Comparison of ENCODE assay signal across 8 cellular contexts in the genomic region with DNA sequence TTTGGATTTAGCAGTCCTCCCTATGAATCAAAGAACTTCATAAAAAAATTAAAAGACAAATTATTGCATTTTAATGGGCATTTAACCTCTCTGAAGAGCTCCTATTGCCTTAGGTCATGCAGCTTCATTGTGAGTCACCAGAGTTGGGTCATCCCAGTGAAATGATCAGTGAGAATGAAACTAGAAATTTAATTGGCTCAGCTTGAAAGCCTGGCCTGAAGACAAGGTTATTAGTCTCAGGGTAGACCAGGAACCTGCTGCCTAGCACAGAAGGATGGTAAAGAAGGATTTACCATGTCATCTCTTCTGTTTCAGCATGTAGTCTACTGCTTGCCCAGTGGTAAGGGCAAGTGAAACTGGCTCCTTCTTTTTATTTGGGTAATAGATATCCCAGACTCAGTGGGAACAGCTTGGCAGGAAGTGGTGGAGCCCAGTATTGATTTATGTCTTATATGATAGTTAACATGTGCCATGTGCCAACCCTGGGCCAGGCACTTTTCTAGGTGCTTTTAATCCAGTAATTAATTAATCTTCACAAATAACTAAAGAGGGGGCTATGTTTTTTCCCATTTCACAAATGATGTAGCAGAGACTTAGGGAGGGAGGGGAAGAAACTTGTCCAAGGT. TPM values are rescaled to one million over a fixed set of nuclear protein-coding genes. Genes with fewer than 3 reads are reported as not detected.
A peak's percentile ranks its signal among the peaks of the same experiment; 100 is the strongest.
DNase-seq lines count a peak whose midpoint lies in the region; ATAC-seq and FAIRE-seq lines count a peak whose summit lies in the region.
"Had no signal": no experiment of that assay in that cellular context is flagged by ENCODE, and none has a peak within 500 bp of the region (broad histone marks: within the 10 kb centered on the region; RNA-seq: fewer than 3 reads in every experiment).

No MANE protein-coding gene starts in this region.

- H3K4me3 ChIP-seq in naive thymus-derived CD4-positive, alpha-beta T cell (ENCODE audit: low read length) = no peak overlapping the region

- no peak overlapping the region for H3K27ac ChIP-seq in naive thymus-derived CD4-positive, alpha-beta T cell (ENCODE audit: low read depth, low read length)

- intact Hi-C loops in naive thymus-derived CD4-positive, alpha-beta T cell (cut with micrococcal nuclease) = no loop called here

- ATAC-seq in GM18511 (IDR thresholded peaks at IDR 0.05; ENCODE audit: unreplicated experiment) (peak; percentile 81), HG03432 (IDR thresholded peaks at IDR 0.05; ENCODE audit: unreplicated experiment) (peak; percentile 69), HG02763 (IDR thresholded peaks at IDR 0.05; ENCODE audit: unreplicated experiment) (no peak), HG03439 (IDR thresholded peaks at IDR 0.05; ENCODE audit: unreplicated experiment) (no peak)
- peak; percentile 36 for ATAC-seq in activated CD8-positive, alpha-beta T cell treated with anti-CD3 and anti-CD28 coated beads, Interleukin-2, amount 10 ng/mL, durations not matched to agents 7 days and 5 days
- peak; percentile 60 for ATAC-seq in naive thymus-derived CD4-positive, alpha-beta T cell

- no peaks in the 10 kb centered on the region for H3K36me3 ChIP-seq in naive thymus-derived CD4-positive, alpha-beta T cell (ENCODE audit: control insufficient read depth in 2 of 3, insufficient read depth in 3 of 3, low read length in 3 of 3)

- H3K4me1 Mint-ChIP-seq in activated CD8-positive, alpha-beta T cell treated with anti-CD3 and anti-CD28 coated beads, Interleukin-2, amount 10 ng/mL, durations not matched to agents 7 days and 5 days (ENCODE audit: low read depth) = peaks cover 8% of the 10 kb centered on the region
- peaks cover 0 to 5% (median 0%) of the 10 kb centered on the region in 7 donors for H3K4me1 Mint-ChIP-seq in naive thymus-derived CD4-positive, alpha-beta T cell

- no peak overlapping the region for H3K4me3 Mint-ChIP-seq in activated CD8-positive, alpha-beta T cell treated with anti-CD3 and anti-CD28 coated beads, Interleukin-2, amount 10 ng/mL, durations not matched to agents 7 days and 5 days
- no peak overlapping the region for H3K4me3 Mint-ChIP-seq in naive thymus-derived CD4-positive, alpha-beta T cell
- H3K4me3 Mint-ChIP-seq: activated naive CD4-positive, alpha-beta T cell treated with anti-CD3 and anti-CD28 coated beads, Interleukin-2, amount 50 U/mL, for 24 hours had no signal

- FAIRE-seq in frontal cortex (lab: Jason Lieb, UNC) = no peak

- H3K4me1 ChIP-seq in naive thymus-derived CD4-positive, alpha-beta T cell (ENCODE audit: control insufficient read depth in 2 of 2, insufficient read depth in 2 of 2, low read length in 2 of 2) = no peaks in the 10 kb centered on the region

- no peaks in the 10 kb centered on the region for H3K9me3 Mint-ChIP-seq in activated CD8-positive, alpha-beta T cell treated with anti-CD3 and anti-CD28 coated beads, Interleukin-2, amount 10 ng/mL, durations not matched to agents 7 days and 5 days (ENCODE audit: insufficient read depth)
- H3K9me3 Mint-ChIP-seq in naive thymus-derived CD4-positive, alpha-beta T cell = no peaks in the 10 kb centered on the region
- H3K9me3 Mint-ChIP-seq: activated naive CD4-positive, alpha-beta T cell treated with anti-CD3 and anti-CD28 coated beads, Interleukin-2, amount 50 U/mL, for 24 hours had no signal

- no peak overlapping the region for H3K27ac Mint-ChIP-seq in activated CD8-positive, alpha-beta T cell treated with anti-CD3 and anti-CD28 coated beads, Interleukin-2, amount 10 ng/mL, durations not matched to agents 7 days and 5 days
- no peak overlapping the region for H3K27ac Mint-ChIP-seq in naive thymus-derived CD4-positive, alpha-beta T cell
- H3K27ac Mint-ChIP-seq: activated naive CD4-positive, alpha-beta T cell treated with anti-CD3 and anti-CD28 coated beads, Interleukin-2, amount 50 U/mL, for 24 hours had no signal

- no peaks in the 10 kb centered on the region for H3K36me3 Mint-ChIP-seq in activated CD8-positive, alpha-beta T cell treated with anti-CD3 and anti-CD28 coated beads, Interleukin-2, amount 10 ng/mL, durations not matched to agents 7 days and 5 days (ENCODE audit: low read depth)
- peaks cover 0 to 3% (median 0%) of the 10 kb centered on the region in 5 donors for H3K36me3 Mint-ChIP-seq in naive thymus-derived CD4-positive, alpha-beta T cell
- H3K36me3 Mint-ChIP-seq: activated naive CD4-positive, alpha-beta T cell treated with anti-CD3 and anti-CD28 coated beads, Interleukin-2, amount 50 U/mL, for 24 hours had no signal

- peaks cover 16% of the 10 kb centered on the region for H3K27me3 Mint-ChIP-seq in activated CD8-positive, alpha-beta T cell treated with anti-CD3 and anti-CD28 coated beads, Interleukin-2, amount 10 ng/mL, durations not matched to agents 7 days and 5 days (ENCODE audit: low read depth)
- peaks cover 0 to 23% (median 12%) of the 10 kb centered on the region in 5 donors for H3K27me3 Mint-ChIP-seq in naive thymus-derived CD4-positive, alpha-beta T cell

- CTCF ChIA-PET in activated CD8-positive, alpha-beta T cell treated with anti-CD3 and anti-CD28 coated beads, Interleukin-2, amount 10 ng/mL, durations not matched to agents 7 days and 5 days (lab: Charles Lee) = interaction anchor here (0.9 kb wide), 1 partner anchor 18 kb away, joined by 3 read pairs; no protein-coding TSS in a partner anchor
- CTCF ChIA-PET in naive thymus-derived CD4-positive, alpha-beta T cell (lab: Charles Lee) = interaction anchor here (1.2 kb wide), 1 partner anchor 18 kb away, joined by 3 read pairs; no protein-coding TSS in a partner anchor

- POLR2A ChIA-PET in activated CD8-positive, alpha-beta T cell treated with anti-CD3 and anti-CD28 coated beads, Interleukin-2, amount 10 ng/mL, durations not matched to agents 7 days and 5 days (lab: Charles Lee) = no interaction called here
- POLR2A ChIA-PET in naive thymus-derived CD4-positive, alpha-beta T cell (lab: Charles Lee) = no interaction called here

- DNase-seq in activated CD8-positive, alpha-beta T cell treated with anti-CD3 and anti-CD28 coated beads, Interleukin-2, amount 10 ng/mL, durations not matched to agents 7 days and 5 days = no peak
- no peak for DNase-seq in naive thymus-derived CD4-positive, alpha-beta T cell
- DNase-seq in frontal cortex (ENCODE audit: low spot score in 2 of 2) = no peak

- no peaks in the 10 kb centered on the region for H3K9me3 ChIP-seq in naive thymus-derived CD4-positive, alpha-beta T cell (ENCODE audit: control insufficient read depth in 2 of 3, low read length in 3 of 3)

- H3K27me3 ChIP-seq in naive thymus-derived CD4-positive, alpha-beta T cell (ENCODE audit: control insufficient read depth in 2 of 2, insufficient read depth in 2 of 2, low read length in 2 of 2) = no peaks in the 10 kb centered on the region

RNA-seq across cellular contexts. Expression of gene LAMC2, which starts 23.6 kb away (rescaled TPM):
- total RNA-seq in activated CD8-positive, alpha-beta T cell treated with anti-CD3 and anti-CD28 coated beads, Interleukin-2, amount 10 ng/mL, durations not matched to agents 7 days and 5 days = not detected
- total RNA-seq in naive thymus-derived CD4-positive, alpha-beta T cell = under 1 TPM in 1 of 5 experiments, not detected in 4; 0.51 TPM
- not detected for polyA plus RNA-seq in naive thymus-derived CD4-positive, alpha-beta T cell
- 2.0 TPM for total RNA-seq in frontal cortex

Comparison
In these comparisons a context has a peak if more than half of its experiments do, and no peak if none do; other contexts are left out.
1. ATAC-seq: peak in GM18511 (single experiment), HG03432 (single experiment), activated CD8-positive, alpha-beta T cell treated with anti-CD3 and anti-CD28 coated beads, Interleukin-2, amount 10 ng/mL, durations not matched to agents 7 days and 5 days (single experiment) and naive thymus-derived CD4-positive, alpha-beta T cell (single experiment); none in HG02763 (single experiment) and HG03439 (single experiment).